In the genomic region with DNA sequence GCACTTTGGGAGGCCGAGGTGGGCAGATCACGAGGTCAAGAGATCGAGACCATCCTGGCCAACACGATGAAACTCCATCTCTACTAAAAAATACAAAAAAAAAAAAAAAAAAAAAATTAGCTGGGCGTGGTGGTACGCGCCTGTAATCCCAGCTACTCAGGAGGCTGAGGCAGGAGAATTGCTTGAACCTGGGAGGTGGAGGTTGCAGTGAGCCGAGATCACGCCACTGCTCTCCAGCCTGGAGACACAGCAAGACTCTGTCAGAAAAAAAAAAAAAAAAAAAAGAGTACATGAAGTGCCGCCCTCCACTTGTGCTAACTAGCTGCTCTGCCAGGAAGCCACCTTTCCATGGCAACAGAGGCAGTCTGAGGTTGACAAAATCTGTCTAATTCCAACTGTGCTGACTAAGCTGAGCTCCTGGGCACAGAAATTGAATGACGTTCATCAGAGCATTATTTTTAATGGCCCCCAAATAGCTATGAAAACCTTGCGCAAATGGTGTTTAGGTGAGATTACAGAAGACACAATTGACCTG, we compare ENCODE assay signal across 4 cellular contexts. TPM values are rescaled to one million over a fixed set of nuclear protein-coding genes. Genes with fewer than 3 reads are reported as not detected.
DNase-seq lines count a peak whose midpoint lies in the region; TF ChIP-seq lines count a peak whose summit lies in the region.
"Not testable (repeated sequence)": the region's sequence is repeated elsewhere in the genome, so short reads cannot be mapped to it uniquely, and the experiment has no call there.

No MANE protein-coding gene starts in this region.

- H3K27me3 Mint-ChIP-seq in activated naive CD4-positive, alpha-beta T cell treated with anti-CD3 and anti-CD28 coated beads, Interleukin-2, amount 50 U/mL, for 24 hours, result not testable (repeated sequence)

- H4K20me1 ChIP-seq in OCI-LY7 (ENCODE audit: insufficient read depth, low read length), result peaks cover 23% of the 10 kb centered on the region; the same call in 1 of the 2 replicates

- H3K9me3 Mint-ChIP-seq in activated naive CD4-positive, alpha-beta T cell treated with anti-CD3 and anti-CD28 coated beads, Interleukin-2, amount 50 U/mL, for 24 hours, result not testable (repeated sequence)

- H2AFZ ChIP-seq in OCI-LY7 (ENCODE audit: low read length), result not testable (repeated sequence)

- CTCF ChIA-PET in OCI-LY7 (lab: Charles Lee; ENCODE audit: unreplicated experiment), result not testable (repeated sequence)

- intact Hi-C loops in OCI-LY7 (cut with micrococcal nuclease; ENCODE audit: unreplicated experiment), result loop anchor here (5.0 kb wide), 1 partner anchor 239 kb away; no protein-coding TSS in a partner anchor

- POLR2A ChIA-PET in OCI-LY7 (lab: Charles Lee), result interaction anchor here (0.6 to 0.7 kb wide), 2 partner anchors 21 to 311 kb away, joined by 3 read pairs; no protein-coding TSS in a partner anchor

- DNase-seq in Ammon's horn (ENCODE audit: low spot score), result peak; percentile 81
- not testable (repeated sequence) for DNase-seq in OCI-LY7 (ENCODE audit: low spot score)

- peaks cover 39% of the 10 kb centered on the region for H3K79me2 ChIP-seq in OCI-LY7 (ENCODE audit: insufficient read depth, low read depth, low read length)

- H3K27me3 ChIP-seq in layer of hippocampus (ENCODE audit: control insufficient read depth, insufficient read depth, low read length), result not testable (repeated sequence)

- not testable (repeated sequence) for TF ChIP-seq CTCF in OCI-LY7 (conservative IDR thresholded peaks at IDR 0.05; ENCODE audit: low read length)

- not testable (repeated sequence) for H3K9me3 ChIP-seq in OCI-LY7 (ENCODE audit: low read length)

- H3K4me3 ChIP-seq in OCI-LY7 (ENCODE audit: low read depth, low read length, poor library complexity, severe bottlenecking), result peak overlapping the region; percentile 84

- peak overlapping the region; percentile 79 for H3K27ac Mint-ChIP-seq in activated naive CD4-positive, alpha-beta T cell treated with anti-CD3 and anti-CD28 coated beads, Interleukin-2, amount 50 U/mL, for 24 hours

- H3K4me1 ChIP-seq in OCI-LY7 (ENCODE audit: insufficient read depth, low read length, poor library complexity, severe bottlenecking), result peaks cover 27% of the 10 kb centered on the region

- H3K9me2 ChIP-seq in OCI-LY7 (ENCODE audit: insufficient read depth, low read length), result not testable (repeated sequence)

- not testable (repeated sequence) for H3K27ac ChIP-seq in OCI-LY7 (ENCODE audit: low read depth, low read length, poor library complexity, severe bottlenecking)
- H3K27ac ChIP-seq in layer of hippocampus (ENCODE audit: low read depth, low read length), result peak overlapping the region; percentile 63

- not testable (repeated sequence) for BruUV-seq in OCI-LY7 (replicated peaks; lab: Mats Ljungman, UMichigan)

- H3K36me3 Mint-ChIP-seq in activated naive CD4-positive, alpha-beta T cell treated with anti-CD3 and anti-CD28 coated beads, Interleukin-2, amount 50 U/mL, for 24 hours, result peaks cover 19% of the 10 kb centered on the region

- H3K36me3 ChIP-seq in OCI-LY7 (ENCODE audit: insufficient read depth, low read length), result peaks cover 88% of the 10 kb centered on the region

- peak overlapping the region; percentile 93 for H3K4me2 ChIP-seq in OCI-LY7 (ENCODE audit: low read length)

- H3K4me1 Mint-ChIP-seq in activated naive CD4-positive, alpha-beta T cell treated with anti-CD3 and anti-CD28 coated beads, Interleukin-2, amount 50 U/mL, for 24 hours, result peaks cover 40% of the 10 kb centered on the region

- peak overlapping the region; percentile 94 for H3K4me3 Mint-ChIP-seq in activated naive CD4-positive, alpha-beta T cell treated with anti-CD3 and anti-CD28 coated beads, Interleukin-2, amount 50 U/mL, for 24 hours

RNA-seq across cellular contexts. Expression of gene C1QBP, which starts 3.1 kb away (rescaled TPM):
- total RNA-seq in OCI-LY7 (2014; rRNA removed; shearing (Covaris generic)), result 257 and 260 TPM in 2 replicates
- 264 and 322 TPM in 2 replicates for total RNA-seq in OCI-LY7 (2022)

RNA-seq across cellular contexts. Expression of gene RPAIN, which starts 15.9 kb away (rescaled TPM):
- 86.3 and 99.6 TPM in 2 replicates for total RNA-seq in OCI-LY7 (2014; rRNA removed; shearing (Covaris generic))
- total RNA-seq in OCI-LY7 (2022), result 88.9 and 108 TPM in 2 replicates

RNA-seq across cellular contexts. Expression of gene NUP88, which starts 16.4 kb away (rescaled TPM):
- total RNA-seq in OCI-LY7 (2014; rRNA removed; shearing (Covaris generic)), result 214 and 238 TPM in 2 replicates
- 262 and 267 TPM in 2 replicates for total RNA-seq in OCI-LY7 (2022)

RNA-seq across cellular contexts. Expression of gene DHX33, which starts 32.9 kb away (rescaled TPM):
- 19.1 and 24.0 TPM in 2 replicates for total RNA-seq in OCI-LY7 (2014; rRNA removed; shearing (Covaris generic))
- 35.2 and 38.4 TPM in 2 replicates for total RNA-seq in OCI-LY7 (2022)

RNA-seq across cellular contexts. Expression of gene DERL2, which starts 50.1 kb away (rescaled TPM):
- total RNA-seq in OCI-LY7 (2014; rRNA removed; shearing (Covaris generic)), result 25.8 and 28.1 TPM in 2 replicates
- total RNA-seq in OCI-LY7 (2022), result 56.3 and 56.9 TPM in 2 replicates
